In genomic region chr2:95260028-95261023, GRCh38 we compare ENCODE assay signal across 14 cellular contexts. TPM values are rescaled to one million over a fixed set of nuclear protein-coding genes. Genes with fewer than 3 reads are reported as not detected.
DNase-seq lines count a peak whose midpoint lies in the region; ATAC-seq and TF ChIP-seq lines count a peak whose summit lies in the region.
"Had no signal": no experiment of that assay in that cellular context is flagged by ENCODE, and none has a peak within 500 bp of the region (broad histone marks: within the 10 kb centered on the region; RNA-seq: fewer than 3 reads in every experiment).

No MANE protein-coding gene starts in this region.

- no peak overlapping the region for H4K5ac ChIP-seq in IMR-90 (ENCODE audit: low read depth, low read length)

- peak; percentile 7 for DNase-seq in IMR-90
- peak; percentile 94 for DNase-seq in SKM-1 treated with dmso at 0.1 percent for 144 hours (lab: John Stamatoyannopoulos, UW; ENCODE audit: unreplicated experiment)
- DNase-seq in foreskin keratinocyte: peak; percentile 86 to 94
- no peak for DNase-seq in smooth muscle cell (lab: John Stamatoyannopoulos, UW; ENCODE audit: unreplicated experiment)
- DNase-seq in NCI-H526 (lab: John Stamatoyannopoulos, UW): no peak
- no peak for DNase-seq in aorta
- DNase-seq: GOT3; mesenchymal stem cell; RPMI8226; stimulated activated CD4-positive, alpha-beta T cell treated with anti-CD3 and anti-CD28 coated beads, Interleukin-4, amount 100 ng/mL, for 1 hour; stimulated activated naive CD8-positive, alpha-beta T cell treated with anti-CD3 and anti-CD28 coated beads, Interleukin-15, amount 100 ng/mL, for 72 hours had no signal

- H3K4me2 ChIP-seq in IMR-90 (ENCODE audit: low read depth, low read length) (no peak overlapping the region), smooth muscle cell (no peak overlapping the region)

- H3K9me1 ChIP-seq in IMR-90 (ENCODE audit: insufficient read depth, low read length): no peaks in the 10 kb centered on the region

- no peak overlapping the region for H3K56ac ChIP-seq in IMR-90 (ENCODE audit: extremely low read depth, insufficient read depth, low read length)

- no peak overlapping the region for H3K4ac ChIP-seq in IMR-90 (ENCODE audit: low read depth, low read length)

- H2AFZ ChIP-seq in IMR-90 (replicated peaks; ENCODE audit: low read length, poor library complexity): no peak overlapping the region
- no peak overlapping the region for H2AFZ ChIP-seq in smooth muscle cell (ENCODE audit: low read depth)

- intact Hi-C loops in IMR-90 (cut with micrococcal nuclease) (no loop called here), aorta (cut with DNase I) (no loop called here)

- WGBS in IMR-90 (ENCODE audit: extremely low coverage in 2 of 2, insufficient read length in 1 of 2), 2 experiments: 42% methylated on average over 4 of the region's 8 CpGs; no CpG with 5 or more reads in 1 of the 2 experiments
- WGBS in smooth muscle cell (ENCODE audit: low lambda C conversion rate): 79% methylated on average over 8 of the region's 8 CpGs
- WGBS in aorta, 2 donors: 86 to 88% methylated on average over 8 of the region's 8 CpGs

- no peak for TF ChIP-seq POLR2A in IMR-90 (IDR thresholded peaks at IDR 0.05; ENCODE audit: low read depth, low read length)

- H2BK15ac ChIP-seq in IMR-90 (ENCODE audit: low read depth, low read length): no peak overlapping the region

- H2BK5ac ChIP-seq in IMR-90 (ENCODE audit: low read depth, low read length, poor library complexity, severe bottlenecking): no peak overlapping the region

- H4K8ac ChIP-seq in IMR-90 (ENCODE audit: low read depth in 2 of 2, low read length in 2 of 2): no peak overlapping the region

- H3K9ac ChIP-seq in IMR-90 (ENCODE audit: low read depth, low read length) (no peak overlapping the region), smooth muscle cell (ENCODE audit: low read depth) (no peak overlapping the region)

- H3K79me2 ChIP-seq in smooth muscle cell (ENCODE audit: low read depth): no peaks in the 10 kb centered on the region

- no peaks in the 10 kb centered on the region for H3K79me1 ChIP-seq in IMR-90 (ENCODE audit: low read depth in 1 of 2, low read length in 2 of 2)

- TF ChIP-seq CTCF in IMR-90 (conservative IDR thresholded peaks at IDR 0.05; ENCODE audit: low read depth, low read length) (no peak), foreskin keratinocyte (conservative IDR thresholded peaks at IDR 0.05) (no peak), smooth muscle cell (IDR thresholded peaks at IDR 0.05; ENCODE audit: borderline replicate concordance, insufficient read depth, poor library complexity, severe bottlenecking) (no peak)

- no peaks in the 10 kb centered on the region for H3K4me1 ChIP-seq in IMR-90 (ENCODE audit: control insufficient read depth, insufficient read depth, low read length)
- peaks cover 27% of the 10 kb centered on the region for H3K4me1 ChIP-seq in foreskin keratinocyte
- no peaks in the 10 kb centered on the region for H3K4me1 ChIP-seq in smooth muscle cell (ENCODE audit: low read depth)
- H3K4me1 ChIP-seq in aorta (ENCODE audit: control insufficient read depth in 1 of 2, insufficient read depth in 2 of 2, low read length in 2 of 2): no peaks in the 10 kb centered on the region

- no peak overlapping the region for H3K18ac ChIP-seq in IMR-90 (ENCODE audit: low read depth, low read length)

- ATAC-seq in IMR-90 (ENCODE audit: low read depth): no peak
- peak; percentile 83 for ATAC-seq in foreskin keratinocyte
- ATAC-seq in aorta (ENCODE audit: low FRiP score): no peak
- ATAC-seq in HG02588 (IDR thresholded peaks at IDR 0.05; ENCODE audit: unreplicated experiment): no peak
- ATAC-seq: stimulated activated naive CD8-positive, alpha-beta T cell treated with anti-CD3 and anti-CD28 coated beads, Interleukin-15, amount 100 ng/mL, for 72 hours had no signal

- no peaks in the 10 kb centered on the region for H4K20me1 ChIP-seq in IMR-90 (ENCODE audit: insufficient read depth, low read length)
- H4K20me1 ChIP-seq in smooth muscle cell (ENCODE audit: low read depth): no peaks in the 10 kb centered on the region

- H3K27ac ChIP-seq in IMR-90 (ENCODE audit: insufficient read depth, low read length): no peak overlapping the region
- peak overlapping the region; percentile 75 for H3K27ac ChIP-seq in foreskin keratinocyte
- peak overlapping the region; percentile 28 for H3K27ac ChIP-seq in smooth muscle cell (ENCODE audit: low read depth)
- H3K27ac ChIP-seq in aorta (ENCODE audit: low read depth in 1 of 2, low read length in 2 of 2): no peak overlapping the region
- H3K27ac ChIP-seq: heart left ventricle had no signal

- CTCF ChIA-PET in IMR-90 (lab: Yijun Ruan, JAX): no interaction called here

- H4K91ac ChIP-seq in IMR-90 (ENCODE audit: insufficient read depth, low read depth, low read length): no peak overlapping the region

- TF ChIP-seq RAD21 in IMR-90 (IDR thresholded peaks at IDR 0.05; ENCODE audit: low read length): no peak

- H3K23ac ChIP-seq in IMR-90 (ENCODE audit: low read depth, low read length): no peak overlapping the region

- H3K36me3 ChIP-seq in IMR-90 (ENCODE audit: control insufficient read depth, insufficient read depth, low read length) (no peaks in the 10 kb centered on the region), smooth muscle cell (ENCODE audit: low read depth) (no peaks in the 10 kb centered on the region), aorta (ENCODE audit: control insufficient read depth in 1 of 2, insufficient read depth in 2 of 2, low read length in 1 of 2) (no peaks in the 10 kb centered on the region)
- H3K36me3 ChIP-seq: heart left ventricle had no signal

- in situ Hi-C loops in IMR-90 (cut with MboI; ENCODE audit: low sequenced_read_pairs): no loop called here

- dilution Hi-C loops in IMR-90 (cut with HindIII; ENCODE audit: low sequenced_read_pairs, unreplicated experiment): no loop called here

- no TSS peak for BruUV-seq in IMR-90 (replicated peaks; lab: Mats Ljungman, UMichigan)

- H3K9me3 ChIP-seq in IMR-90 (ENCODE audit: control insufficient read depth, insufficient read depth, low read length) (peaks cover 2% of the 10 kb centered on the region; the same call in 1 of the 2 replicates), smooth muscle cell (replicated peaks; ENCODE audit: low read depth) (no peaks in the 10 kb centered on the region), aorta (ENCODE audit: control insufficient read depth, low read length) (peaks cover 2% of the 10 kb centered on the region)

- H3K27me3 ChIP-seq in IMR-90 (ENCODE audit: control insufficient read depth, insufficient read depth, low read length): no peaks in the 10 kb centered on the region; the same call in 1 of the 2 replicates
- H3K27me3 ChIP-seq in foreskin keratinocyte: no peaks in the 10 kb centered on the region
- no peaks in the 10 kb centered on the region for H3K27me3 ChIP-seq in smooth muscle cell (ENCODE audit: low read depth)
- H3K27me3 ChIP-seq in aorta (ENCODE audit: control insufficient read depth in 1 of 2, insufficient read depth in 2 of 2, low read length in 1 of 2): no peaks in the 10 kb centered on the region
- H3K27me3 ChIP-seq: dorsolateral prefrontal cortex, heart left ventricle had no signal

- H3K14ac ChIP-seq in IMR-90 (replicated peaks; ENCODE audit: low read depth, low read length): no peak overlapping the region

- H3F3A ChIP-seq in smooth muscle cell (ENCODE audit: low read depth): no peaks in the 10 kb centered on the region

- no peak overlapping the region for H2AK5ac ChIP-seq in IMR-90 (ENCODE audit: low read depth, low read length)

- H2AK9ac ChIP-seq in IMR-90 (replicated peaks; ENCODE audit: low read depth, low read length, poor library complexity): peak overlapping the region; percentile 26

- H3K4me3 ChIP-seq in IMR-90 (ENCODE audit: insufficient read depth, low read depth, low read length) (no peak overlapping the region), smooth muscle cell (no peak overlapping the region), aorta (ENCODE audit: low read length in 2 of 2) (no peak overlapping the region)
- H3K4me3 ChIP-seq: dorsolateral prefrontal cortex, heart left ventricle had no signal

- H2BK20ac ChIP-seq in IMR-90 (ENCODE audit: low read depth, low read length): no peak overlapping the region

- H2BK120ac ChIP-seq in IMR-90 (ENCODE audit: low read depth, low read length): no peak overlapping the region

- POLR2A ChIA-PET in IMR-90 (lab: Charles Lee; ENCODE audit: unreplicated experiment): no interaction called here

TF ChIP-seq in IMR-90, 13 proteins besides CTCF, POLR2A, EP300 and RAD21 (continues in another document):
- no peak for TF ChIP-seq NFE2L2 (IDR thresholded peaks at IDR 0.05; ENCODE audit: low read depth, low read length)

RNA-seq across cellular contexts. Expression of gene PROM2, which starts 13.9 kb away (rescaled TPM):
- total RNA-seq in IMR-90 (2012; rRNA removed) (not detected in 2 replicates), foreskin keratinocyte (38.4 and 40.7 TPM in 2 replicates), smooth muscle cell (2.8 and 4.2 TPM in 2 replicates), aorta (1 to 10 TPM; 1.4 to 2.8 TPM)
- polyA plus RNA-seq in IMR-90 (2012; rRNA removed) (0.26 and 0.65 TPM in 2 replicates), foreskin keratinocyte (25.4 and 26.6 TPM in 2 replicates), smooth muscle cell (0.70 and 2.6 TPM in 2 replicates), aorta (1 to 10 TPM in 1 of 2 donors, not detected in 1; 1.4 TPM)
- polyA plus RNA-seq in IMR-90 (2012; cell fraction: cytosol; rRNA removed): 0.01 and 0.21 TPM in 2 replicates
- polyA plus RNA-seq in IMR-90 (2012; cell fraction: nucleus; rRNA removed; ENCODE audit: low replicate concordance): 2.3 and 4.0 TPM in 2 replicates

RNA-seq across cellular contexts. Expression of gene KCNIP3, which starts 36.8 kb away (rescaled TPM):
- total RNA-seq in IMR-90 (2012; rRNA removed): 0.72 and 0.83 TPM in 2 replicates
- polyA plus RNA-seq in IMR-90 (2012; rRNA removed): 1.4 TPM in 2 replicates
- 0.53 and 1.3 TPM in 2 replicates for polyA plus RNA-seq in IMR-90 (2012; cell fraction: cytosol; rRNA removed)
- polyA plus RNA-seq in IMR-90 (2012; cell fraction: nucleus; rRNA removed; ENCODE audit: low replicate concordance): 1.5 and 3.2 TPM in 2 replicates
- 6.4 and 9.0 TPM in 2 replicates for total RNA-seq in foreskin keratinocyte
- 7.1 and 9.2 TPM in 2 replicates for polyA plus RNA-seq in foreskin keratinocyte
- total RNA-seq in smooth muscle cell: 1.1 and 2.0 TPM in 2 replicates
- polyA plus RNA-seq in smooth muscle cell: 7.6 TPM in 2 replicates
- 10 to 100 TPM in 1 of 2 donors, 1 to 10 TPM in 1; 7.7 to 10.7 TPM for total RNA-seq in aorta
- polyA plus RNA-seq in aorta: 1 to 10 TPM; 2.9 to 7.6 TPM

RNA-seq across cellular contexts. Expression of gene ZNF892, which starts 53.0 kb away (rescaled TPM):
- total RNA-seq in IMR-90 (2012; rRNA removed) (2.2 and 2.7 TPM in 2 replicates), foreskin keratinocyte (7.7 and 8.7 TPM in 2 replicates), smooth muscle cell (3.7 and 5.3 TPM in 2 replicates), aorta (1 to 10 TPM; 4.3 to 8.3 TPM)
- polyA plus RNA-seq in IMR-90 (2012; rRNA removed) (0.46 and 0.49 TPM in 2 replicates), foreskin keratinocyte (0.16 and 0.25 TPM in 2 replicates), smooth muscle cell (0.63 and 1.6 TPM in 2 replicates), aorta (under 1 TPM in 1 of 2 donors, not detected in 1; 0.64 TPM)
- polyA plus RNA-seq in IMR-90 (2012; cell fraction: cytosol; rRNA removed): 0.33 and 1.6 TPM in 2 replicates
- 0.22 and 0.57 TPM in 2 replicates for polyA plus RNA-seq in IMR-90 (2012; cell fraction: nucleus; rRNA removed; ENCODE audit: low replicate concordance)

Comparison
In these comparisons a context has a peak if more than half of its experiments do, and no peak if none do; other contexts are left out.
1. DNase-seq: peak in IMR-90 (single experiment), SKM-1 treated with dmso at 0.1 percent for 144 hours (single experiment) and foreskin keratinocyte (2 of 2); none in smooth muscle cell (single experiment), NCI-H526 (0 of 2) and aorta (0 of 2).
2. H3K27ac ChIP-seq: peak in foreskin keratinocyte (single experiment) and smooth muscle cell (single experiment); none in IMR-90 (single experiment) and aorta (0 of 2).